ENCODE assay signal across 7 cellular contexts in the genomic region with DNA sequence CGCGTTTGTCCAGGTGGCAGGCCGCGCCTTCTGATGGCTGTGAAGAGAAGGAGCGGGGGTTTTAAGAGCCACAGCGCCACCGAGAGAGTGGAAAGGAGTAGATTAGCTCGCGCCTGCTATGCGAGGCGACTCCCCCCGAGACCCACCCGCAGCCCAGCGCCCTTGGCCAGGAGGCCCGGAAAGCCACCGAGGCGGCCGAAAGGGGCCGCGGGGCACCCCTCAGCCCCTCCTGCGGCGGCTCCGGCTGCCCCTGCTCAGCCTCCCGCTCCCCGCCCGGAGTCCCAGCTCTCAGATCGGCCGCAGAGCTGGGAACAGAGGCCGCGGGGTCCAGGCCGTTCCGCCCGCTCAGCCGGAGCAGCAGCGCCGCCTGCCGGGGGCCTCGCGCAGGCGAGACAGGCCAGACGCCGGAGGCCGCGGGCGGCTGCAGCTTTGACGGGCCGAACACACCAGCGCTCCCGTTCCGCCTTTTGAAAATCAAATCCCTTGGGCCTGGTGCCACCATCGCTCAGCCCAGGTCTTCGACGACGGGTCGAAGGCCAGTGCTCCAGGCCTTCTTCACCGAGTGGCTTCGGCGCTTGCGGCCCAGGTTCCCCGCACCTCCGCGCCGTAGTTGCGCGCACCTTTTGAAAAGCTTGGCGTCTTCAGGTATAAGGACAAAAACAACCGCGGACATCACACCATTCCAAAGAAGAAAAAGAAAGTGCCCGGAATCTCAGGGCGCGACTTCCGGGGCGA. TPM values are rescaled to one million over a fixed set of nuclear protein-coding genes. Genes with fewer than 3 reads are reported as not detected.
DNase-seq lines count a peak whose midpoint lies in the region; ATAC-seq, FAIRE-seq and TF ChIP-seq lines count a peak whose summit lies in the region.

No MANE protein-coding gene starts in this region.

- ATAC-seq in WTC11 (peak; percentile 95), left lung (peak; percentile 99)

- CTCF ChIA-PET in WTC11 (lab: Charles Lee) = interaction anchor here (0.5 to 4.1 kb wide), 59 partner anchors 9 to 591 kb away, joined by 3 to 211 read pairs (median 5); a partner anchor contains a TSS

- no peak for TF ChIP-seq POLR2A in GM12892 (IDR thresholded peaks at IDR 0.05; ENCODE audit: low read depth, low read length)

- POLR2A ChIA-PET in WTC11 (lab: Charles Lee) = interaction anchor here (0.6 to 1.1 kb wide), 2 partner anchors 25 to 339 kb away, joined by 5 to 6 read pairs; no protein-coding TSS in a partner anchor

- no peaks in the 10 kb centered on the region for H3K36me3 Mint-ChIP-seq in HFFc6 (ENCODE audit: low read depth)
- no peaks in the 10 kb centered on the region for H3K36me3 Mint-ChIP-seq in WTC11

- no peaks in the 10 kb centered on the region for H3K9me3 ChIP-seq in left lung

- H3K27ac ChIP-seq in left lung = no peak overlapping the region

- H3K27ac Mint-ChIP-seq in HFFc6 (peak overlapping the region; percentile 67), WTC11 (no peak overlapping the region)

- peaks cover 8 to 16% of the 10 kb centered on the region in 2 donors for H3K4me1 ChIP-seq in left lung

- H3K9me3 Mint-ChIP-seq in HFFc6 (no peaks in the 10 kb centered on the region), WTC11 (peaks cover 8% of the 10 kb centered on the region)

- H3K4me3 ChIP-seq in choroid plexus epithelial cell (ENCODE audit: low read depth, low read length) (peak overlapping the region; percentile 39), left lung (peak overlapping the region; percentile 20 to 45)

- peak; percentile 86 for DNase-seq in GM12892 (ENCODE audit: insufficient read length)
- DNase-seq in HFFc6 = peak; percentile 50
- peak; percentile 60 for DNase-seq in NCI-H1105 treated with DMSO at 0.1 percent for 48 hours (lab: John Stamatoyannopoulos, UW)
- DNase-seq in WTC11 (ENCODE audit: low spot score) = peak; percentile 91
- peak; percentile 63 for DNase-seq in choroid plexus epithelial cell (ENCODE audit: low read depth)
- peak; percentile 66 to 91 for DNase-seq in left lung
- peak; percentile 71 to 77 for DNase-seq in stimulated activated CD4-positive, alpha-beta T cell treated with anti-CD3 and anti-CD28 coated beads, Interleukin-2, amount 100 ng/mL, for 48 hours

- H3K4me3 Mint-ChIP-seq in HFFc6 (peak overlapping the region; percentile 88), WTC11 (peak overlapping the region; percentile 74)

- intact Hi-C loops in left lung (cut with DNase I) = no loop called here

- H3K27me3 ChIP-seq in left lung = peaks cover 76 to 100% of the 10 kb centered on the region in 2 donors

- H3K27me3 Mint-ChIP-seq in HFFc6 (ENCODE audit: insufficient read depth) = peaks cover 34% of the 10 kb centered on the region
- peaks cover 99% of the 10 kb centered on the region for H3K27me3 Mint-ChIP-seq in WTC11 (ENCODE audit: low read depth)

- FAIRE-seq in GM12892 (lab: Jason Lieb, UNC) = peak; percentile 75

- H3K4me1 Mint-ChIP-seq in HFFc6 (ENCODE audit: low read depth) (peaks cover 7% of the 10 kb centered on the region), WTC11 (peaks cover 6% of the 10 kb centered on the region)

- no peaks in the 10 kb centered on the region for H3K36me3 ChIP-seq in left lung

- TF ChIP-seq CTCF in HFFc6 (IDR thresholded peaks at IDR 0.05) (peak; percentile 95), WTC11 (IDR thresholded peaks at IDR 0.05) (peak; percentile 90), choroid plexus epithelial cell (conservative IDR thresholded peaks at IDR 0.05; ENCODE audit: low read depth, low read length) (peak; percentile 53), left lung (IDR thresholded peaks at IDR 0.05) (peak; percentile 86 to 87)

TF ChIP-seq in WTC11, 78 proteins besides CTCF, POLR2A, EP300 and RAD21 (continues in another document):
- TF ChIP-seq, protein P1, sequence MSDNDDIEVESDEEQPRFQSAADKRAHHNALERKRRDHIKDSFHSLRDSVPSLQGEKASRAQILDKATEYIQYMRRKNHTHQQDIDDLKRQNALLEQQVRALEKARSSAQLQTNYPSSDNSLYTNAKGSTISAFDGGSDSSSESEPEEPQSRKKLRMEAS (CRISPR knock-in tag; IDR thresholded peaks at IDR 0.05) = peak; percentile 75
- 0 out of 2 replicates have a peak, but pooled peaks have one; percentile 27 for TF ChIP-seq ZNF416 (CRISPR knock-in tag; IDR thresholded peaks at IDR 0.05)
- TF ChIP-seq FOXK1 (CRISPR knock-in tag; IDR thresholded peaks at IDR 0.05) = no peak
- TF ChIP-seq HMGA2 (CRISPR knock-in tag; IDR thresholded peaks at IDR 0.05) = no peak
- no peak for TF ChIP-seq JUN (CRISPR knock-in tag; IDR thresholded peaks at IDR 0.05)
- TF ChIP-seq, protein P2, sequence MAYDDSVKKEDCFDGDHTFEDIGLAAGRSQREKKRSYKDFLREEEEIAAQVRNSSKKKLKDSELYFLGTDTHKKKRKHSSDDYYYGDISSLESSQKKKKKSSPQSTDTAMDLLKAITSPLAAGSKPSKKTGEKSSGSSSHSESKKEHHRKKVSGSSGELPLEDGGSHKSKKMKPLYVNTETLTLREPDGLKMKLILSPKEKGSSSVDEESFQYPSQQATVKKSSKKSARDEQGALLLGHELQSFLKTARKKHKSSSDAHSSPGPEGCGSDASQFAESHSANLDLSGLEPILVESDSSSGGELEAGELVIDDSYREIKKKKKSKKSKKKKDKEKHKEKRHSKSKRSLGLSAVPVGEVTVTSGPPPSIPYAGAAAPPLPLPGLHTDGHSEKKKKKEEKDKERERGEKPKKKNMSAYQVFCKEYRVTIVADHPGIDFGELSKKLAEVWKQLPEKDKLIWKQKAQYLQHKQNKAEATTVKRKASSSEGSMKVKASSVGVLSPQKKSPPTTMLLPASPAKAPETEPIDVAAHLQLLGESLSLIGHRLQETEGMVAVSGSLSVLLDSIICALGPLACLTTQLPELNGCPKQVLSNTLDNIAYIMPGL (CRISPR knock-in tag; IDR thresholded peaks at IDR 0.05) = peak; percentile 98
- TF ChIP-seq, protein P3, sequence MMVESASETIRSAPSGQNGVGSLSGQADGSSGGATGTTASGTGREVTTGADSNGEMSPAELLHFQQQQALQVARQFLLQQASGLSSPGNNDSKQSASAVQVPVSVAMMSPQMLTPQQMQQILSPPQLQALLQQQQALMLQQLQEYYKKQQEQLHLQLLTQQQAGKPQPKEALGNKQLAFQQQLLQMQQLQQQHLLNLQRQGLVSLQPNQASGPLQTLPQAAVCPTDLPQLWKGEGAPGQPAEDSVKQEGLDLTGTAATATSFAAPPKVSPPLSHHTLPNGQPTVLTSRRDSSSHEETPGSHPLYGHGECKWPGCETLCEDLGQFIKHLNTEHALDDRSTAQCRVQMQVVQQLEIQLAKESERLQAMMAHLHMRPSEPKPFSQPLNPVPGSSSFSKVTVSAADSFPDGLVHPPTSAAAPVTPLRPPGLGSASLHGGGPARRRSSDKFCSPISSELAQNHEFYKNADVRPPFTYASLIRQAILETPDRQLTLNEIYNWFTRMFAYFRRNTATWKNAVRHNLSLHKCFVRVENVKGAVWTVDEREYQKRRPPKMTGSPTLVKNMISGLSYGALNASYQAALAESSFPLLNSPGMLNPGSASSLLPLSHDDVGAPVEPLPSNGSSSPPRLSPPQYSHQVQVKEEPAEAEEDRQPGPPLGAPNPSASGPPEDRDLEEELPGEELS (CRISPR knock-in tag; IDR thresholded peaks at IDR 0.05) = peak; percentile 44; the same call in 1 of the 2 replicates
- TF ChIP-seq, protein P4, sequence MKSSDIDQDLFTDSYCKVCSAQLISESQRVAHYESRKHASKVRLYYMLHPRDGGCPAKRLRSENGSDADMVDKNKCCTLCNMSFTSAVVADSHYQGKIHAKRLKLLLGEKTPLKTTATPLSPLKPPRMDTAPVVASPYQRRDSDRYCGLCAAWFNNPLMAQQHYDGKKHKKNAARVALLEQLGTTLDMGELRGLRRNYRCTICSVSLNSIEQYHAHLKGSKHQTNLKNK (CRISPR knock-in tag; IDR thresholded peaks at IDR 0.05) = no peak
- TF ChIP-seq ETV6 (CRISPR knock-in tag; IDR thresholded peaks at IDR 0.05) = no peak
- TF ChIP-seq, protein P5, sequence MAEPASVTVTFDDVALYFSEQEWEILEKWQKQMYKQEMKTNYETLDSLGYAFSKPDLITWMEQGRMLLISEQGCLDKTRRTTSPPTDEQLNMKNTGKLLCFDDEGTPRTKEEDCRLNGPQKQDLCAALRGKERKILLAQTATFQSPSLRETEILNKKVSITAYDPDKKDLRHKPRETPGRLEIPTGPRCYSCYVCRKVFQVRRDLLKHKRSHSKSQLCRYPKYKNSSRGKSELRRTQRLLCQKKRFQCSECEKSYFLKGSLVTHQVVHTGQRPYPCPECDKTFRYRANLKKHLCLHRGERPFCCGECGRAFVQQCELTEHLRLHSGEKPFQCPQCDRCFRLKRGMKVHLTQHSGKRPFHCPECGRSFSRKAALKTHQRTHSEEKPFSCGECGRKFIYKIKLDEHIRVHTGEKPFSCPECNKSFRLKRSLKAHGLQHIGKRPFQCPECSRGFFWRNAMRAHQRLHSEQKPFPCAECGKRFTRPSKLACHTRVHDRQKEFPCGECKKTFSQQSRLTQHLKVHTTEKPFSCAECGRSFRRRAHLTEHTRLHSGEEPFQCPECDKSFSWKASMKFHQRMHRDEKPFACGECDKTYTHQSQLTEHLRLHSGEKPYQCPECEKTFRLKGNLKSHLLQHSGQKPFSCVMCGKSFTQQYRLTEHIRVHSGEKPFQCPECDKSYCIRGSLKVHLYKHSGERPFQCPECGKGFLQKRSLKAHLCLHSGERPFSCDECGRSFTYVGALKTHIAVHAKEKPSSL (CRISPR knock-in tag; conservative IDR thresholded peaks at IDR 0.05) = no peak
- no peak for TF ChIP-seq ZNF396 (CRISPR knock-in tag; IDR thresholded peaks at IDR 0.05; ENCODE audit: borderline replicate concordance)
- TF ChIP-seq ZNF317 (CRISPR knock-in tag; IDR thresholded peaks at IDR 0.05; ENCODE audit: borderline replicate concordance, low read depth) = 0 out of 2 replicates have a peak, but pooled peaks have one; percentile 29
- TF ChIP-seq TEAD4 (CRISPR knock-in tag; IDR thresholded peaks at IDR 0.05) = no peak

RNA-seq across cellular contexts. Expression of a gene that starts 15.3 kb away (rescaled TPM):
- polyA plus RNA-seq in GM12892 (2012; ENCODE audit: missing spikeins) = not detected
- total RNA-seq in HFFc6 (2021; fragmentation: NEBNext Ultra II Directional; extraction: Animal tissue kit (Norgen Biotek cat#: 25700)) = not detected
- 0.09 to 0.44 TPM (median 0.11 TPM) in 3 replicates for total RNA-seq in WTC11 (2021)
- total RNA-seq in left lung = not detected

RNA-seq across cellular contexts. Expression of a gene that starts 34.0 kb away (rescaled TPM):
- 0.17 TPM for polyA plus RNA-seq in GM12892 (2012; ENCODE audit: missing spikeins)
- total RNA-seq in HFFc6 (2021; fragmentation: NEBNext Ultra II Directional; extraction: Animal tissue kit (Norgen Biotek cat#: 25700)) = not detected
- not detected in 3 replicates for total RNA-seq in WTC11 (2021)
- total RNA-seq in left lung = not detected

RNA-seq across cellular contexts. Expression of a gene that starts 34.7 kb away (rescaled TPM):
- not detected for polyA plus RNA-seq in GM12892 (2012; ENCODE audit: missing spikeins)
- not detected for total RNA-seq in HFFc6 (2021; fragmentation: NEBNext Ultra II Directional; extraction: Animal tissue kit (Norgen Biotek cat#: 25700))
- not detected in 3 replicates for total RNA-seq in WTC11 (2021)
- not detected for total RNA-seq in left lung
